Comparison of ENCODE assay signal across 8 cellular contexts in the genomic region with DNA sequence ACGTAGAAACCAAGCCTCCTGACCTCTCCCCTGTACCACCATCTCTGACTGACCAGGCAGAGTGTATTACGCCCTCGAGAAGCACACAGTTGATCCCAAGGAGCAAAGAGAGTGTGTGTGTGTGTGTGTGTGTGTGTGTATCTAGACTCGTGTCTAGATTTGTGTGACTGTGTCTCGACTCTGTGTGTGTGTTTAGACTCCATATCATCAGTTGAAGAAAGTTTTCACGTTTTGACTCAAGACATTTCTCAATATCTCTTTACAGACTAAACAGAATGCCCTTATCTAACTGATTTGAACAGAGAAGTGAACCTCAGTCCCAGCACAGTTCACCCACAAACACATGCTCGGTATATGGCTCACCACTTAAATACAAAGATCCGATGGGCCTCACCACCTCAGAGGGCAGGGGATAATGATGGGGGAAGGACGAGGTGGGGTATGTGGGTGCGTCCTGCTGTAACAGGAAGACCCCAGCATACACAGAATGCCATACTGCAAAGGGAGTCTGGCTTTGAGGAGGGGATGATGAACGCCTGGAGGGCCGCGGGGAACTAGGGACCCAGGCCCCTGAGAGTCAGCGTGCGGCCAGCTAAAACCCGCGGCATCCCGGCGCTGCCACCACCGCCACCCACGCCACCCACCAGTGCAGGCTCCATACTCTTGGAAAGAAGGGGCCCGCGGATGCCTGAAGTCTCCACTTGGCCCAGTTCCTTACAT. TPM values are rescaled to one million over a fixed set of nuclear protein-coding genes. Genes with fewer than 3 reads are reported as not detected.
DNase-seq lines count a peak whose midpoint lies in the region; ATAC-seq, FAIRE-seq and TF ChIP-seq lines count a peak whose summit lies in the region.

No MANE protein-coding gene starts in this region.

- CTCF ChIA-PET in K562 (lab: Yijun Ruan, JAX; ENCODE audit: low intra/inter-chr PET ratio): no interaction called here

- intact Hi-C loops in K562 (cut with micrococcal nuclease): no loop called here

- H3K27ac ChIP-seq in OCI-LY1 (ENCODE audit: low read depth, low read length, poor library complexity, severe bottlenecking): no peak overlapping the region
- H3K27ac ChIP-seq in K562 (ENCODE audit: extremely low read depth, low read depth, low read length): peak overlapping the region; percentile 80

- no peaks in the 10 kb centered on the region for H3K9me1 ChIP-seq in K562 (ENCODE audit: control insufficient read depth, insufficient read depth, low read length)

- H3K79me2 ChIP-seq in OCI-LY1 (ENCODE audit: insufficient read depth, low read length) (peaks cover 10% of the 10 kb centered on the region), K562 (ENCODE audit: control insufficient read depth, insufficient read depth, low read length) (peaks cover 23% of the 10 kb centered on the region)

- H4K20me1 ChIP-seq in OCI-LY1 (ENCODE audit: insufficient read depth, low read length) (no peaks in the 10 kb centered on the region), K562 (replicated peaks; ENCODE audit: control insufficient read depth, insufficient read depth, low read length) (no peaks in the 10 kb centered on the region)

- no peak for TF ChIP-seq POLR2A in K562 (conservative IDR thresholded peaks at IDR 0.05)

- H3K9ac ChIP-seq in OCI-LY1 (ENCODE audit: low read length) (peak overlapping the region; percentile 83), K562 (ENCODE audit: insufficient read depth in 1 of 2, low read depth in 2 of 2, low read length in 2 of 2) (peak overlapping the region; percentile 84 to 96)

- WGBS in K562 (ENCODE audit: insufficient coverage, low coverage, missing lambda C conversion rate): 2% methylated on average over 12 of the region's 23 CpGs

- no peak for TF ChIP-seq EP300 in K562 (IDR thresholded peaks at IDR 0.05; ENCODE audit: low read length)

- no peak overlapping the region for H2AFZ ChIP-seq in OCI-LY1 (ENCODE audit: low read length)
- H2AFZ ChIP-seq in K562 (ENCODE audit: low read depth, low read length): peak overlapping the region; percentile 95

- FAIRE-seq in K562 (lab: Jason Lieb, UNC): peak; percentile 75

- H3K4me1 ChIP-seq in OCI-LY1 (ENCODE audit: insufficient read depth, low read length, severe bottlenecking) (peaks cover 6% of the 10 kb centered on the region), K562 (replicated peaks in 1 of 2; ENCODE audit: control insufficient read depth in 2 of 2, insufficient read depth in 2 of 2, low read length in 2 of 2) (peaks cover 2 to 12% of the 10 kb centered on the region in 2 experiments; a peak in 3 of 5 replicates)

- H3K4me3 ChIP-seq in HFF-Myc (replicated peaks; ENCODE audit: low read depth, low read length): peak overlapping the region; percentile 86
- peak overlapping the region; percentile 89 for H3K4me3 ChIP-seq in OCI-LY1 (ENCODE audit: low read depth, low read length, poor library complexity, severe bottlenecking)
- H3K4me3 ChIP-seq in K562: peak overlapping the region; percentile 77

- H3F3A ChIP-seq in OCI-LY1 (ENCODE audit: insufficient read depth, low read length): no peaks in the 10 kb centered on the region

- no peaks in the 10 kb centered on the region for H3K9me2 ChIP-seq in OCI-LY1 (ENCODE audit: low read depth, low read length)

- no TSS peak for BruUV-seq in K562 (replicated peaks; lab: Mats Ljungman, UMichigan)

- TF ChIP-seq CTCF in HFF-Myc (IDR thresholded peaks at IDR 0.05; ENCODE audit: low read depth, low read length, missing control alignments) (no peak), OCI-LY1 (IDR thresholded peaks at IDR 0.05; ENCODE audit: low read length) (no peak), K562 (IDR thresholded peaks at IDR 0.05 in 2 of 3, conservative IDR thresholded peaks at IDR 0.05 in 1 of 3; ENCODE audit: insufficient read depth in 2 of 3, low read depth in 1 of 3, low read length in 3 of 3) (no peak)

- POLR2A ChIA-PET in K562 (lab: Yijun Ruan, JAX): interaction anchor here (1.2 kb wide), 1 partner anchor 10 kb away, joined by 4 read pairs; no protein-coding TSS in a partner anchor

- H3K9me3 ChIP-seq in OCI-LY1 (ENCODE audit: low read length) (no peaks in the 10 kb centered on the region), K562 (replicated peaks; ENCODE audit: control insufficient read depth, insufficient read depth, low read depth, low read length) (peaks cover 5% of the 10 kb centered on the region)

- in situ Hi-C loops in K562 (cut with MboI): no loop called here

- ATAC-seq in K562: peak; percentile 70

- no peak for TF ChIP-seq RAD21 in K562 (CRISPR knock-in tag; conservative IDR thresholded peaks at IDR 0.05 in 1 of 2, IDR thresholded peaks at IDR 0.05 in 1 of 2)

- peaks cover 27% of the 10 kb centered on the region for H3K36me3 ChIP-seq in OCI-LY1 (ENCODE audit: insufficient read depth, low read length)
- peaks cover 28% of the 10 kb centered on the region for H3K36me3 ChIP-seq in K562 (ENCODE audit: control insufficient read depth, insufficient read depth, low read length)

- DNase-seq in NOMO-1 (lab: John Stamatoyannopoulos, UW; ENCODE audit: unreplicated experiment in 2 of 2) (peak; percentile 2 to 22), NOMO-1 treated with dmso at 0.1 percent for 144 hours (lab: John Stamatoyannopoulos, UW; ENCODE audit: unreplicated experiment) (no peak), HFF-Myc (ENCODE audit: extremely low read depth, low read depth) (no peak), K562 (ENCODE audit: extremely low read depth in 1 of 4, low spot score in 3 of 4) (peak in 3 of 4 experiments; percentile 12 to 48 (median 17)), kidney glomerular epithelial cell (lab: John Stamatoyannopoulos, UW) (peak; percentile 28), D341Med (ENCODE audit: low spot score) (no peak)
- peak; percentile 38 for DNase-seq in stimulated activated CD4-positive, alpha-beta T cell treated with anti-CD3 and anti-CD28 coated beads, Interleukin-4, amount 100 ng/mL, for 1 hour

- H3K4me2 ChIP-seq in OCI-LY1 (ENCODE audit: low read length): peak overlapping the region; percentile 94
- H3K4me2 ChIP-seq in K562 (ENCODE audit: insufficient read depth, low read length): peak overlapping the region; percentile 94

- H3K27me3 ChIP-seq in OCI-LY1 (ENCODE audit: insufficient read depth, low read length) (no peaks in the 10 kb centered on the region), K562 (ENCODE audit: control insufficient read depth in 2 of 2, insufficient read depth in 2 of 2, low read length in 2 of 2) (no peaks in the 10 kb centered on the region)

TF ChIP-seq in K562, 482 proteins besides CTCF, POLR2A, EP300 and RAD21 (continues in another document):
- TF ChIP-seq CREM (IDR thresholded peaks at IDR 0.05; ENCODE audit: low read depth): 0 out of 2 replicates have a peak, but pooled peaks have one; percentile 25
- TF ChIP-seq FOXO4 (CRISPR knock-in tag; IDR thresholded peaks at IDR 0.05): no peak

RNA-seq across cellular contexts. Expression of gene ALDH18A1, which starts 0.8 kb away (rescaled TPM):
- total RNA-seq in K562 (2011; cell fraction: chromatin; rRNA removed; ENCODE audit: low replicate concordance): 22.7 and 31.3 TPM in 2 replicates
- total RNA-seq in K562 (2011; cell fraction: nucleolus; rRNA removed): 22.3 and 28.0 TPM in 2 replicates
- 25.1 and 29.5 TPM in 2 replicates for total RNA-seq in K562 (2011; cell fraction: nucleoplasm; rRNA removed)
- total RNA-seq in K562 (2014; rRNA removed): 43.8 and 49.6 TPM in 2 replicates
- total RNA-seq in K562 (2014; rRNA removed; fragmentation: Illumina TruSeq; extraction: Trizol): 44.9 and 46.0 TPM in 2 replicates
- total RNA-seq in K562 (2015; rRNA removed; fragmentation: Illumina TruSeq; extraction: Trizol): 41.3 and 42.4 TPM in 2 replicates
- total RNA-seq in K562 (2021): 64.0 and 64.8 TPM in 2 replicates
- polyA plus RNA-seq in K562 (2011; rRNA removed): 62.1 and 83.3 TPM in 2 replicates
- polyA plus RNA-seq in K562 (2011; cell fraction: cytosol; rRNA removed): 50.0 and 61.4 TPM in 2 replicates
- polyA plus RNA-seq in K562 (2011; cell fraction: nucleus; rRNA removed): 127 and 162 TPM in 2 replicates
- polyA plus RNA-seq in K562 (2012): 27.1 and 35.3 TPM in 2 replicates
- polyA plus RNA-seq in K562 (2014; fragmentation: Illumina TruSeq; extraction: Trizol): 53.7 and 68.0 TPM in 2 replicates
- 10 to 100 TPM; 12.0 to 25.9 TPM for polyA plus RNA-seq in K562 (2014; fragmentation: Nextera tagmentation; extraction: Ambion mirVana)
- 40.8 and 47.8 TPM in 2 replicates for polyA plus RNA-seq in K562 (2014; rRNA removed)
- 76.7 and 98.8 TPM in 2 replicates for polyA minus RNA-seq in K562 (2011; rRNA and poly(A)+ RNA removed)
- polyA minus RNA-seq in K562 (2011; cell fraction: cytosol; rRNA and poly(A)+ RNA removed): 42.9 and 46.0 TPM in 2 replicates
- 30.8 and 57.2 TPM in 2 replicates for polyA minus RNA-seq in K562 (2011; cell fraction: nucleus; rRNA and poly(A)+ RNA removed)

RNA-seq across cellular contexts. Expression of gene TCTN3, which starts 38.0 kb away (rescaled TPM):
- total RNA-seq in K562 (2011; cell fraction: chromatin; rRNA removed; ENCODE audit: low replicate concordance): 35.6 and 41.6 TPM in 2 replicates
- total RNA-seq in K562 (2011; cell fraction: nucleolus; rRNA removed): 35.9 and 36.1 TPM in 2 replicates
- total RNA-seq in K562 (2011; cell fraction: nucleoplasm; rRNA removed): 33.6 and 38.7 TPM in 2 replicates
- total RNA-seq in K562 (2014; rRNA removed): 10.4 and 17.4 TPM in 2 replicates
- 15.2 TPM in 2 replicates for total RNA-seq in K562 (2014; rRNA removed; fragmentation: Illumina TruSeq; extraction: Trizol)
- 14.5 and 15.9 TPM in 2 replicates for total RNA-seq in K562 (2015; rRNA removed; fragmentation: Illumina TruSeq; extraction: Trizol)
- total RNA-seq in K562 (2021): 17.1 and 19.8 TPM in 2 replicates
- 25.8 and 26.0 TPM in 2 replicates for polyA plus RNA-seq in K562 (2011; rRNA removed)
- polyA plus RNA-seq in K562 (2011; cell fraction: cytosol; rRNA removed): 25.1 and 28.4 TPM in 2 replicates
- polyA plus RNA-seq in K562 (2011; cell fraction: nucleus; rRNA removed): 25.5 and 28.7 TPM in 2 replicates
- polyA plus RNA-seq in K562 (2012): 13.6 and 17.2 TPM in 2 replicates
- 21.6 and 22.9 TPM in 2 replicates for polyA plus RNA-seq in K562 (2014; fragmentation: Illumina TruSeq; extraction: Trizol)
- polyA plus RNA-seq in K562 (2014; fragmentation: Nextera tagmentation; extraction: Ambion mirVana): 10 to 100 TPM; 16.3 to 24.3 TPM
- 12.6 and 17.3 TPM in 2 replicates for polyA plus RNA-seq in K562 (2014; rRNA removed)
- polyA minus RNA-seq in K562 (2011; rRNA and poly(A)+ RNA removed): 24.1 and 28.6 TPM in 2 replicates
- polyA minus RNA-seq in K562 (2011; cell fraction: cytosol; rRNA and poly(A)+ RNA removed): 22.2 and 23.4 TPM in 2 replicates
- 22.6 and 27.7 TPM in 2 replicates for polyA minus RNA-seq in K562 (2011; cell fraction: nucleus; rRNA and poly(A)+ RNA removed)

Comparison
In these comparisons a context has a peak if more than half of its experiments do, and no peak if none do; other contexts are left out.
1. DNase-seq: peak in NOMO-1 (2 of 2), K562 (3 of 4), kidney glomerular epithelial cell (single experiment) and stimulated activated CD4-positive, alpha-beta T cell treated with anti-CD3 and anti-CD28 coated beads, Interleukin-4, amount 100 ng/mL, for 1 hour (single experiment); none in NOMO-1 treated with dmso at 0.1 percent for 144 hours (single experiment), HFF-Myc (single experiment) and D341Med (single experiment).
2. Peak in every context shown above with its lines, with median percentiles within 50 percentile points of each other: H3K4me3 ChIP-seq.